In genomic region chr6:35589904-35590303, GRCh38 we compare ENCODE assay signal across 14 cellular contexts.
A peak's percentile ranks its signal among the peaks of the same experiment; 100 is the strongest.
DNase-seq lines count a peak whose midpoint lies in the region; ATAC-seq and TF ChIP-seq lines count a peak whose summit lies in the region.
"Had no signal": no experiment of that assay in that cellular context is flagged by ENCODE, and none has a peak within 500 bp of the region (broad histone marks: within the 10 kb centered on the region; RNA-seq: fewer than 3 reads in every experiment).

No MANE protein-coding gene starts in this region.

- H3K4me3 Mint-ChIP-seq in activated T-cell treated with anti-CD3 and anti-CD28 coated beads, Interleukin-2, amount 50 U/mL, for 24 hours: no peak overlapping the region

- H3K4me3 ChIP-seq in body of pancreas (no peak overlapping the region), muscle layer of duodenum (ENCODE audit: low read depth in 1 of 2, low read length in 2 of 2) (no peak overlapping the region), thymus (ENCODE audit: low read length) (no peak overlapping the region)

- H3K9me3 ChIP-seq in body of pancreas (no peaks in the 10 kb centered on the region), muscle layer of duodenum (ENCODE audit: control insufficient read depth in 1 of 2, low read length in 2 of 2) (no peaks in the 10 kb centered on the region), thymus (ENCODE audit: control insufficient read depth) (no peaks in the 10 kb centered on the region)

- 92 to 98% methylated on average over 3 of the region's 3 CpGs for WGBS in body of pancreas, 2 donors
- over 99% methylated on average over 3 of the region's 3 CpGs for WGBS in thymus

- peak overlapping the region; percentile 86 for H3K27ac Mint-ChIP-seq in activated T-cell treated with anti-CD3 and anti-CD28 coated beads, Interleukin-2, amount 50 U/mL, for 24 hours

- no peaks in the 10 kb centered on the region for H3K27me3 ChIP-seq in body of pancreas
- H3K27me3 ChIP-seq in muscle layer of duodenum (ENCODE audit: low read depth, low read length): no peaks in the 10 kb centered on the region
- no peaks in the 10 kb centered on the region for H3K27me3 ChIP-seq in thymus (ENCODE audit: control insufficient read depth, insufficient read depth)

- TF ChIP-seq POLR2A in body of pancreas (IDR thresholded peaks at IDR 0.05): no peak

- H3K4me1 ChIP-seq in body of pancreas: peaks cover 54% of the 10 kb centered on the region
- H3K4me1 ChIP-seq in muscle layer of duodenum (ENCODE audit: control insufficient read depth in 1 of 2, insufficient read depth in 2 of 2, low read length in 2 of 2): peaks cover 4 to 53% of the 10 kb centered on the region in 2 donors
- peaks cover 3% of the 10 kb centered on the region for H3K4me1 ChIP-seq in thymus (ENCODE audit: control insufficient read depth, insufficient read depth, low read length)

- peaks cover 15 to 23% of the 10 kb centered on the region in 2 donors for H3K36me3 ChIP-seq in body of pancreas (replicated peaks in 1 of 2; ENCODE audit: insufficient read depth in 1 of 2, low read depth in 2 of 2)
- H3K36me3 ChIP-seq in muscle layer of duodenum (ENCODE audit: control insufficient read depth in 1 of 2, insufficient read depth in 2 of 2, low read length in 2 of 2): peaks cover 12 to 18% of the 10 kb centered on the region in 2 donors
- peaks cover 62% of the 10 kb centered on the region for H3K36me3 ChIP-seq in thymus (ENCODE audit: control insufficient read depth, insufficient read depth)

- H3K27ac ChIP-seq in body of pancreas: peak overlapping the region in 3 of 4 donors; percentile 51 to 69 (median 61)
- H3K27ac ChIP-seq in muscle layer of duodenum (ENCODE audit: low read length): peak overlapping the region; percentile 64
- H3K27ac ChIP-seq in thymus (ENCODE audit: low read depth): peak overlapping the region; percentile 84

- intact Hi-C loops in body of pancreas (cut with DNase I): loop anchor here (10.0 kb wide), 1 partner anchor 45 kb away; no protein-coding TSS in a partner anchor

- H3K9me3 Mint-ChIP-seq in activated T-cell treated with anti-CD3 and anti-CD28 coated beads, Interleukin-2, amount 50 U/mL, for 24 hours: no peaks in the 10 kb centered on the region

- peaks cover 93% of the 10 kb centered on the region for H3K36me3 Mint-ChIP-seq in activated T-cell treated with anti-CD3 and anti-CD28 coated beads, Interleukin-2, amount 50 U/mL, for 24 hours (ENCODE audit: low read depth)

- DNase-seq in activated T-cell treated with anti-CD3 and anti-CD28 coated beads, Interleukin-2, amount 50 U/mL, for 24 hours: no peak
- DNase-seq in activated T-cell treated with anti-CD3 and anti-CD28 coated beads, Interleukin-2, amount 50 U/mL, for 48 hours: no peak
- no peak for DNase-seq in body of pancreas
- DNase-seq in cerebellar cortex (ENCODE audit: low spot score): no peak
- no peak for DNase-seq in putamen (ENCODE audit: low spot score)
- DNase-seq: DMS153; mesendoderm; MM.1S; NCI-H2227 treated with DMSO at 0.1 percent for 48 hours; stimulated activated CD4-positive, alpha-beta T cell treated with anti-CD3 and anti-CD28 coated beads, Interleukin-4, amount 100 ng/mL, for 24 hours; T-helper 9 cell had no signal

- peaks cover 85% of the 10 kb centered on the region for H3K4me1 Mint-ChIP-seq in activated T-cell treated with anti-CD3 and anti-CD28 coated beads, Interleukin-2, amount 50 U/mL, for 24 hours (ENCODE audit: low read depth)

- no peak for ATAC-seq in body of pancreas
- ATAC-seq in HG02938 (IDR thresholded peaks at IDR 0.05; ENCODE audit: unreplicated experiment): no peak

- no peak for TF ChIP-seq CTCF in body of pancreas (IDR thresholded peaks at IDR 0.05)

- no peaks in the 10 kb centered on the region for H3K27me3 Mint-ChIP-seq in activated T-cell treated with anti-CD3 and anti-CD28 coated beads, Interleukin-2, amount 50 U/mL, for 24 hours
